Comparison of ENCODE assay signal across 11 cellular contexts in genomic region chr2:118269408-118270051, GRCh38.
DNase-seq lines count a peak whose midpoint lies in the region; ATAC-seq and TF ChIP-seq lines count a peak whose summit lies in the region.
"Had no signal": no experiment of that assay in that cellular context is flagged by ENCODE, and none has a peak within 500 bp of the region (broad histone marks: within the 10 kb centered on the region; RNA-seq: fewer than 3 reads in every experiment).

No MANE protein-coding gene starts in this region.

- no peaks in the 10 kb centered on the region for H3K36me3 ChIP-seq in MG63
- H3K36me3 ChIP-seq: cardiac muscle cell had no signal

- TF ChIP-seq CTCF in GM12875 (IDR thresholded peaks at IDR 0.05; ENCODE audit: borderline replicate concordance, insufficient read depth, low read depth, low read length) (peak; percentile 29; the same call in 1 of the 2 replicates), nephron progenitor cell (IDR thresholded peaks at IDR 0.05) (peak; percentile 12), RWPE1 (conservative IDR thresholded peaks at IDR 0.05; ENCODE audit: low read depth) (no peak)

- H3K9me3 Mint-ChIP-seq in nephron progenitor cell = no peaks in the 10 kb centered on the region
- H3K9me3 Mint-ChIP-seq in activated naive CD4-positive, alpha-beta T cell treated with anti-CD3 and anti-CD28 coated beads for 36 hours = no peaks in the 10 kb centered on the region

- in situ Hi-C loops in SK-MEL-5 (cut with HindIII; ENCODE audit: low pct_unique_long_range_greater_than_20kb, low sequenced_read_pairs) = no loop called here

- H3K4me3 ChIP-seq in GM12875 (ENCODE audit: low read depth, low read length) (no peak overlapping the region), MG63 (no peak overlapping the region)
- H3K4me3 ChIP-seq: cardiac muscle cell had no signal

- peak; percentile 32 for DNase-seq in SK-MEL-5 (ENCODE audit: low read depth, low spot score)
- DNase-seq in nephron progenitor cell = no peak
- no peak for DNase-seq in activated naive CD4-positive, alpha-beta T cell treated with anti-CD3 and anti-CD28 coated beads for 36 hours
- DNase-seq in retina = no peak
- no peak for DNase-seq in RWPE1 (ENCODE audit: low spot score)
- no peak for DNase-seq in MG63
- DNase-seq: activated CD8-positive, alpha-beta memory T cell treated with anti-CD3 and anti-CD28 coated beads, Interleukin-2, amount 50 U/mL, for 48 hours; Kasumi-1 had no signal

- H3K36me3 Mint-ChIP-seq in nephron progenitor cell (ENCODE audit: low read depth) = no peaks in the 10 kb centered on the region
- no peaks in the 10 kb centered on the region for H3K36me3 Mint-ChIP-seq in activated naive CD4-positive, alpha-beta T cell treated with anti-CD3 and anti-CD28 coated beads for 36 hours (ENCODE audit: low read depth)

- H3K27ac Mint-ChIP-seq in nephron progenitor cell = no peak overlapping the region
- H3K27ac Mint-ChIP-seq in activated naive CD4-positive, alpha-beta T cell treated with anti-CD3 and anti-CD28 coated beads for 36 hours = no peak overlapping the region

- POLR2A ChIA-PET in RWPE1 (lab: Yijun Ruan, JAX; ENCODE audit: low non-redundant PET) = no interaction called here

- no peak overlapping the region for H3K27ac ChIP-seq in RWPE1
- H3K27ac ChIP-seq: cardiac muscle cell had no signal

- intact Hi-C loops in activated naive CD4-positive, alpha-beta T cell treated with anti-CD3 and anti-CD28 coated beads for 36 hours (cut with micrococcal nuclease) = no loop called here

- H3K4me3 Mint-ChIP-seq in nephron progenitor cell = no peak overlapping the region
- H3K4me3 Mint-ChIP-seq in activated naive CD4-positive, alpha-beta T cell treated with anti-CD3 and anti-CD28 coated beads for 36 hours = no peak overlapping the region

- H3K27me3 ChIP-seq in MG63 = no peaks in the 10 kb centered on the region

- ATAC-seq in HG02642 (IDR thresholded peaks at IDR 0.05; ENCODE audit: poor library complexity, unreplicated experiment) = peak; percentile 56

- CTCF ChIA-PET in activated naive CD4-positive, alpha-beta T cell treated with anti-CD3 and anti-CD28 coated beads for 36 hours (lab: Charles Lee) = interaction anchor here (0.7 kb wide), 1 partner anchor 237 kb away, joined by 3 read pairs; no protein-coding TSS in a partner anchor
- CTCF ChIA-PET in RWPE1 (lab: Yijun Ruan, JAX) = interaction anchor here (0.6 kb wide), 1 partner anchor 58 kb away, joined by 3 read pairs; no protein-coding TSS in a partner anchor

- peaks cover 7% of the 10 kb centered on the region for H3K4me1 Mint-ChIP-seq in nephron progenitor cell
- no peaks in the 10 kb centered on the region for H3K4me1 Mint-ChIP-seq in activated naive CD4-positive, alpha-beta T cell treated with anti-CD3 and anti-CD28 coated beads for 36 hours (ENCODE audit: low read depth)

- H3K9me3 ChIP-seq in MG63 = no peaks in the 10 kb centered on the region

- H3K27me3 Mint-ChIP-seq in nephron progenitor cell (ENCODE audit: low read depth, poor library complexity) = peaks cover 2% of the 10 kb centered on the region
- peaks cover 13% of the 10 kb centered on the region for H3K27me3 Mint-ChIP-seq in activated naive CD4-positive, alpha-beta T cell treated with anti-CD3 and anti-CD28 coated beads for 36 hours (ENCODE audit: low read depth)
